Comparison of ENCODE assay signal across 9 cellular contexts in the genomic region with DNA sequence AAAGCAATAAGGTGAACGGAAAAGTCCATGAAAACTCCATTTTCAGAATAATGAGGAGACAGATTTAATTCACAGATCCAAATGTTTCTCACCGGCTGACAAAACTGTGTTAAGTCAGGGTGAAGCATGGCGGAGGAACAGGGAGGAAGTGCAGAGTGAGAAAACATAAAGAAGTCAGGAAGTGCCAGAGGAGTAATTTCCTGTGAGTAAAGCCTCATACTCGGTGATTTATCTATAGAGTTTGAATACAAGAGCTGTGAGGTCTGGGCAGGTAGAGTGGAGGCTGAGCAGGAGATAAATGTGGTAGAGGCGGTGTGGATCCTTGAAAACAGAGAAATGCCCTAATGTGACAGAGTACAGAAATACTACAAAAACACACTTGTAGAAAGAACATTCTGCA. TPM values are rescaled to one million over a fixed set of nuclear protein-coding genes. Genes with fewer than 3 reads are reported as not detected.
DNase-seq lines count a peak whose midpoint lies in the region; ATAC-seq and TF ChIP-seq lines count a peak whose summit lies in the region.
"Had no signal": no experiment of that assay in that cellular context is flagged by ENCODE, and none has a peak within 500 bp of the region (broad histone marks: within the 10 kb centered on the region; RNA-seq: fewer than 3 reads in every experiment).

No MANE protein-coding gene starts in this region.

- no peaks in the 10 kb centered on the region for H3K27me3 Mint-ChIP-seq in activated naive CD8-positive, alpha-beta T cell
- no peaks in the 10 kb centered on the region for H3K27me3 Mint-ChIP-seq in neural crest cell (ENCODE audit: low read depth)

- ATAC-seq in GM18907 (IDR thresholded peaks at IDR 0.05; ENCODE audit: unreplicated experiment) (no peak), GM21367 (IDR thresholded peaks at IDR 0.05; ENCODE audit: unreplicated experiment) (no peak)

- H3K4me1 Mint-ChIP-seq in activated naive CD8-positive, alpha-beta T cell (ENCODE audit: low read depth): peaks cover 51% of the 10 kb centered on the region
- H3K4me1 Mint-ChIP-seq in neural crest cell: peaks cover 6% of the 10 kb centered on the region

- H3K36me3 Mint-ChIP-seq in activated naive CD8-positive, alpha-beta T cell: peaks cover 24% of the 10 kb centered on the region
- H3K36me3 Mint-ChIP-seq in neural crest cell (ENCODE audit: low read depth): peaks cover 28% of the 10 kb centered on the region

- no peaks in the 10 kb centered on the region for H3K9me3 Mint-ChIP-seq in activated naive CD8-positive, alpha-beta T cell (ENCODE audit: low read depth)
- no peaks in the 10 kb centered on the region for H3K9me3 Mint-ChIP-seq in neural crest cell

- peak overlapping the region; percentile 96 for H3K27ac Mint-ChIP-seq in activated naive CD8-positive, alpha-beta T cell
- peak overlapping the region; percentile 16 for H3K27ac Mint-ChIP-seq in neural crest cell (ENCODE audit: unreplicated experiment)

- TF ChIP-seq CTCF in neural crest cell (conservative IDR thresholded peaks at IDR 0.05): no peak

- DNase-seq in EH (ENCODE audit: low read depth) (peak; percentile 9), OCI-M1 (lab: John Stamatoyannopoulos, UW) (peak; percentile 27), neural crest cell (ENCODE audit: low read depth, low spot score) (no peak), COLO829 (ENCODE audit: low spot score) (no peak), amygdala (lab: John Stamatoyannopoulos, UW) (no peak)
- DNase-seq: NCI-H524 treated with DMSO at 0.1 percent for 48 hours had no signal

- peak overlapping the region; percentile 84 for H3K4me3 Mint-ChIP-seq in activated naive CD8-positive, alpha-beta T cell
- H3K4me3 Mint-ChIP-seq in neural crest cell: no peak overlapping the region

RNA-seq across cellular contexts. Expression of a gene that starts 11.4 kb away (rescaled TPM):
- total RNA-seq in neural crest cell: 65.8 and 73.8 TPM in 2 replicates

RNA-seq across cellular contexts. Expression of a gene that starts 25.6 kb away (rescaled TPM):
- total RNA-seq in neural crest cell: 9.8 and 11.2 TPM in 2 replicates

Comparison
In these comparisons a context has a peak if more than half of its experiments do, and no peak if none do; other contexts are left out.
1. DNase-seq: peak in EH (single experiment) and OCI-M1 (single experiment); none in neural crest cell (single experiment), COLO829 (single experiment) and amygdala (0 of 56).